ENCODE assay signal across 8 cellular contexts in genomic region chr14:23009483-23009938, GRCh38. TPM values are rescaled to one million over a fixed set of nuclear protein-coding genes. Genes with fewer than 3 reads are reported as not detected.
DNase-seq lines count a peak whose midpoint lies in the region; ATAC-seq and TF ChIP-seq lines count a peak whose summit lies in the region.

No MANE protein-coding gene starts in this region.

- no peak overlapping the region for H2AFZ ChIP-seq in OCI-LY1 (ENCODE audit: low read length)

- H3K27ac ChIP-seq in OCI-LY1 (ENCODE audit: low read depth, low read length, poor library complexity, severe bottlenecking): peak overlapping the region; percentile 88

- intact Hi-C loops in head of caudate nucleus (cut with DNase I): no loop called here

- H3K4me2 ChIP-seq in OCI-LY1 (ENCODE audit: low read length): peak overlapping the region; percentile 80

- peaks cover 46% of the 10 kb centered on the region for H3K4me1 ChIP-seq in OCI-LY1 (ENCODE audit: insufficient read depth, low read length, severe bottlenecking)

- no peaks in the 10 kb centered on the region for H3K36me3 ChIP-seq in OCI-LY1 (ENCODE audit: insufficient read depth, low read length)

- no peaks in the 10 kb centered on the region for H3K9me2 ChIP-seq in OCI-LY1 (ENCODE audit: low read depth, low read length)

- H3K9me3 Mint-ChIP-seq in endothelial cell (ENCODE audit: unreplicated experiment): no peaks in the 10 kb centered on the region
- H3K9me3 Mint-ChIP-seq in progenitor cell of endocrine pancreas (ENCODE audit: low read depth): peaks cover 6% of the 10 kb centered on the region

- no peaks in the 10 kb centered on the region for H3K27me3 ChIP-seq in OCI-LY1 (ENCODE audit: insufficient read depth, low read length)

- H3K79me2 ChIP-seq in OCI-LY1 (ENCODE audit: insufficient read depth, low read length): no peaks in the 10 kb centered on the region

- H3K4me1 Mint-ChIP-seq in endothelial cell (ENCODE audit: unreplicated experiment) (peaks cover 16% of the 10 kb centered on the region), progenitor cell of endocrine pancreas (ENCODE audit: low read depth) (peaks cover 23% of the 10 kb centered on the region)

- TF ChIP-seq CTCF in OCI-LY1 (IDR thresholded peaks at IDR 0.05; ENCODE audit: low read length) (no peak), endothelial cell (IDR thresholded peaks at IDR 0.05; ENCODE audit: unreplicated experiment) (no peak), progenitor cell of endocrine pancreas (IDR thresholded peaks at IDR 0.05; ENCODE audit: unreplicated experiment) (no peak)

- no peaks in the 10 kb centered on the region for H3K9me3 ChIP-seq in OCI-LY1 (ENCODE audit: low read length)

- H3K9ac ChIP-seq in OCI-LY1 (ENCODE audit: low read length): peak overlapping the region; percentile 73

- H3K27me3 Mint-ChIP-seq in endothelial cell (ENCODE audit: unreplicated experiment) (no peaks in the 10 kb centered on the region), progenitor cell of endocrine pancreas (no peaks in the 10 kb centered on the region)

- H4K20me1 ChIP-seq in OCI-LY1 (ENCODE audit: insufficient read depth, low read length): no peaks in the 10 kb centered on the region

- ATAC-seq in GM19395 (IDR thresholded peaks at IDR 0.05; ENCODE audit: unreplicated experiment) (no peak), GM18861 (IDR thresholded peaks at IDR 0.05; ENCODE audit: unreplicated experiment) (no peak), HG03520 (IDR thresholded peaks at IDR 0.05; ENCODE audit: unreplicated experiment) (no peak)

- peak overlapping the region; percentile 98 for H3K27ac Mint-ChIP-seq in endothelial cell (ENCODE audit: unreplicated experiment)
- H3K27ac Mint-ChIP-seq in progenitor cell of endocrine pancreas: peak overlapping the region; percentile 95

- peak; percentile 49 for DNase-seq in GDM1 (lab: John Stamatoyannopoulos, UW)
- no peak for DNase-seq in endothelial cell (ENCODE audit: low spot score)
- DNase-seq in progenitor cell of endocrine pancreas (ENCODE audit: low spot score, unreplicated experiment): no peak
- no peak for DNase-seq in head of caudate nucleus

- H3K4me3 Mint-ChIP-seq in endothelial cell (ENCODE audit: unreplicated experiment): peak overlapping the region; percentile 91
- H3K4me3 Mint-ChIP-seq in progenitor cell of endocrine pancreas (ENCODE audit: low read depth): peak overlapping the region; percentile 82

- H3K4me3 ChIP-seq in OCI-LY1 (ENCODE audit: low read depth, low read length, poor library complexity, severe bottlenecking): peak overlapping the region; percentile 62

- H3K36me3 Mint-ChIP-seq in endothelial cell (ENCODE audit: low read depth, unreplicated experiment) (no peaks in the 10 kb centered on the region), progenitor cell of endocrine pancreas (ENCODE audit: insufficient read depth) (peaks cover 4% of the 10 kb centered on the region)

- H3F3A ChIP-seq in OCI-LY1 (ENCODE audit: insufficient read depth, low read length): peaks cover 9% of the 10 kb centered on the region; the same call in 1 of the 2 replicates

RNA-seq across cellular contexts. Expression of gene C14orf93, which starts 0.4 kb away (rescaled TPM):
- 9.0 TPM for total RNA-seq in endothelial cell (ENCODE audit: unreplicated experiment)
- total RNA-seq in progenitor cell of endocrine pancreas: 14.4 and 15.4 TPM in 2 replicates

RNA-seq across cellular contexts. Expression of gene PSMB5, which starts 25.2 kb away (rescaled TPM):
- total RNA-seq in endothelial cell (ENCODE audit: unreplicated experiment): 177 TPM
- total RNA-seq in progenitor cell of endocrine pancreas: 156 and 165 TPM in 2 replicates

RNA-seq across cellular contexts. Expression of gene AJUBA, which starts 27.2 kb away (rescaled TPM):
- 7.2 TPM for total RNA-seq in endothelial cell (ENCODE audit: unreplicated experiment)
- 97.1 and 104 TPM in 2 replicates for total RNA-seq in progenitor cell of endocrine pancreas

RNA-seq across cellular contexts. Expression of gene PSMB11, which starts 32.5 kb away (rescaled TPM):
- not detected for total RNA-seq in endothelial cell (ENCODE audit: unreplicated experiment)
- not detected in 2 replicates for total RNA-seq in progenitor cell of endocrine pancreas

RNA-seq across cellular contexts. Expression of gene CDH24, which starts 47.8 kb away (rescaled TPM):
- total RNA-seq in endothelial cell (ENCODE audit: unreplicated experiment) (13.6 TPM), progenitor cell of endocrine pancreas (23.7 and 25.1 TPM in 2 replicates)

Comparison
In these comparisons a context has a peak if more than half of its experiments do, and no peak if none do; other contexts are left out.
1. RNA of gene AJUBA, which starts 27.2 kb away (total RNA-seq): 97.1 to 104 TPM in progenitor cell of endocrine pancreas; 7.2 TPM in endothelial cell (single experiment); every median in the first group is over 10 times any median in the second.